Comparison of ENCODE assay signal across 1 cellular context in the genomic region with DNA sequence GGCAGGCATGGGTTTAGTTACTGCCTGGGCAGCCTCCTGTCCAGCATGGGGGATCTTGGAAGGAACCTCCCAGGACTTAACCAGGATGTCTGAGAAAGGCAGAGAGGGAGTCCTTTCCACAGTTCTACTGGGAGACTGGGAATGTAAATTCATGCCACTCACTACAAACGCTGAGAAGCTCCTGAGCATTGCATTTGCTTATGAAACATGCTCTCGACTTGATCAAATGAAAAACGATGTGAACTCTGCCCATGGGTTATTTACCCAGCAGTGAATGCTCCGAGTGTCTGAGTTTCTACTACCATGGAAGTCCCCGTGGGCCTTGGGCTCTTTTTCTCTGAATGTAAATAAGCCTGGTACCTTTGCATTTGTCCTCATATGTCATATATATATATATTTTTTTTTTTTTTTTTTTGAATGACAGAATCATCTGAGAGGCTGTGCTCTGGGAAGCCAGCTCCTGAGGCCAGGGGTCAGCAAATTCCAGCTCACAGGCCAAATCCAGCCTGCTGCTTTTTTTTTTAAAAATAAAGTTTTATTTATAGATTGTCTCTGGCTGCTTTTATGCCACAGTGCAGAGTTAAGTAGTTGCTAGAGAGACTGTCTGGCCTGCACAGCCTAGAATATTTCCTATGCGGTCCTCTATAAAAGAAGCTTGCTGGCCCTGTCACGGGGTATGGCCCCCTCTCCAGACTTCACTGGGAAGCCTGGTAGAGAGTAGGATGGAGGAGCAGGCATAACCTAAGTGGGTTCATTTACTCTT.
A peak's percentile ranks its signal among the peaks of the same experiment; 100 is the strongest.
TF ChIP-seq lines count a peak whose summit lies in the region.

No MANE protein-coding gene starts in this region.

TF ChIP-seq in HepG2, 621 proteins besides CTCF, POLR2A, EP300 and RAD21 (continued from another document):
- TF ChIP-seq, protein P1, sequence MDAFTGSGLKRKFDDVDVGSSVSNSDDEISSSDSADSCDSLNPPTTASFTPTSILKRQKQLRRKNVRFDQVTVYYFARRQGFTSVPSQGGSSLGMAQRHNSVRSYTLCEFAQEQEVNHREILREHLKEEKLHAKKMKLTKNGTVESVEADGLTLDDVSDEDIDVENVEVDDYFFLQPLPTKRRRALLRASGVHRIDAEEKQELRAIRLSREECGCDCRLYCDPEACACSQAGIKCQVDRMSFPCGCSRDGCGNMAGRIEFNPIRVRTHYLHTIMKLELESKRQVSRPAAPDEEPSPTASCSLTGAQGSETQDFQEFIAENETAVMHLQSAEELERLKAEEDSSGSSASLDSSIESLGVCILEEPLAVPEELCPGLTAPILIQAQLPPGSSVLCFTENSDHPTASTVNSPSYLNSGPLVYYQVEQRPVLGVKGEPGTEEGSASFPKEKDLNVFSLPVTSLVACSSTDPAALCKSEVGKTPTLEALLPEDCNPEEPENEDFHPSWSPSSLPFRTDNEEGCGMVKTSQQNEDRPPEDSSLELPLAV (CRISPR knock-in tag; conservative IDR thresholded peaks at IDR 0.05; ENCODE audit: low read depth) = no peak
- TF ChIP-seq CENPT (CRISPR knock-in tag; IDR thresholded peaks at IDR 0.05; ENCODE audit: low read depth) (no peak), MNT (IDR thresholded peaks at IDR 0.05) (peak; percentile 18; the same call in 1 of the 2 replicates), HOXA5 (CRISPR knock-in tag; IDR thresholded peaks at IDR 0.05) (0 out of 2 replicates have a peak, but pooled peaks have one; percentile 62), TMF1 (CRISPR knock-in tag; IDR thresholded peaks at IDR 0.05; ENCODE audit: low read depth) (no peak), TBX2 (CRISPR knock-in tag; IDR thresholded peaks at IDR 0.05; ENCODE audit: borderline replicate concordance) (no peak; the same call in 1 of the 2 replicates), MED8 (CRISPR knock-in tag; IDR thresholded peaks at IDR 0.05; ENCODE audit: insufficient replicate concordance) (no peak), ZNF335 (CRISPR knock-in tag; IDR thresholded peaks at IDR 0.05) (0 out of 2 replicates have a peak, but pooled peaks have one; percentile 21), ZSCAN22 (CRISPR knock-in tag; IDR thresholded peaks at IDR 0.05) (no peak), KDM6A (CRISPR knock-in tag; IDR thresholded peaks at IDR 0.05; ENCODE audit: low read depth) (peak; percentile 20; the same call in 1 of the 2 replicates), ELF3 (CRISPR knock-in tag; IDR thresholded peaks at IDR 0.05) (peak; percentile 54; the same call in 1 of the 2 replicates), SMC3 (IDR thresholded peaks at IDR 0.05; ENCODE audit: low read length) (peak; percentile 26; the same call in 1 of the 2 replicates), NFIB (CRISPR knock-in tag; IDR thresholded peaks at IDR 0.05; ENCODE audit: borderline replicate concordance) (no peak), PPARG (CRISPR knock-in tag; conservative IDR thresholded peaks at IDR 0.05) (no peak), RARA (CRISPR knock-in tag; IDR thresholded peaks at IDR 0.05) (peak; percentile 42; the same call in 1 of the 2 replicates), CREM (IDR thresholded peaks at IDR 0.05) (peak; percentile 35; the same call in 1 of the 2 replicates), CREM (CRISPR knock-in tag; IDR thresholded peaks at IDR 0.05) (no peak)
- TF ChIP-seq, protein P2, sequence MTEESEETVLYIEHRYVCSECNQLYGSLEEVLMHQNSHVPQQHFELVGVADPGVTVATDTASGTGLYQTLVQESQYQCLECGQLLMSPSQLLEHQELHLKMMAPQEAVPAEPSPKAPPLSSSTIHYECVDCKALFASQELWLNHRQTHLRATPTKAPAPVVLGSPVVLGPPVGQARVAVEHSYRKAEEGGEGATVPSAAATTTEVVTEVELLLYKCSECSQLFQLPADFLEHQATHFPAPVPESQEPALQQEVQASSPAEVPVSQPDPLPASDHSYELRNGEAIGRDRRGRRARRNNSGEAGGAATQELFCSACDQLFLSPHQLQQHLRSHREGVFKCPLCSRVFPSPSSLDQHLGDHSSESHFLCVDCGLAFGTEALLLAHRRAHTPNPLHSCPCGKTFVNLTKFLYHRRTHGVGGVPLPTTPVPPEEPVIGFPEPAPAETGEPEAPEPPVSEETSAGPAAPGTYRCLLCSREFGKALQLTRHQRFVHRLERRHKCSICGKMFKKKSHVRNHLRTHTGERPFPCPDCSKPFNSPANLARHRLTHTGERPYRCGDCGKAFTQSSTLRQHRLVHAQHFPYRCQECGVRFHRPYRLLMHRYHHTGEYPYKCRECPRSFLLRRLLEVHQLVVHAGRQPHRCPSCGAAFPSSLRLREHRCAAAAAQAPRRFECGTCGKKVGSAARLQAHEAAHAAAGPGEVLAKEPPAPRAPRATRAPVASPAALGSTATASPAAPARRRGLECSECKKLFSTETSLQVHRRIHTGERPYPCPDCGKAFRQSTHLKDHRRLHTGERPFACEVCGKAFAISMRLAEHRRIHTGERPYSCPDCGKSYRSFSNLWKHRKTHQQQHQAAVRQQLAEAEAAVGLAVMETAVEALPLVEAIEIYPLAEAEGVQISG (CRISPR knock-in tag; IDR thresholded peaks at IDR 0.05) = peak; percentile 28; the same call in 1 of the 2 replicates
